In genomic region chr12:108060910-108061309, GRCh38 we compare ENCODE assay signal across 21 cellular contexts.
DNase-seq lines count a peak whose midpoint lies in the region; ATAC-seq and TF ChIP-seq lines count a peak whose summit lies in the region.
"Had no signal": no experiment of that assay in that cellular context is flagged by ENCODE, and none has a peak within 500 bp of the region (broad histone marks: within the 10 kb centered on the region; RNA-seq: fewer than 3 reads in every experiment).

No MANE protein-coding gene starts in this region.

- TF ChIP-seq CTCF in hepatocyte (IDR thresholded peaks at IDR 0.05; ENCODE audit: poor library complexity): no peak
- TF ChIP-seq CTCF in upper lobe of right lung (IDR thresholded peaks at IDR 0.05): no peak
- TF ChIP-seq CTCF in endothelial cell (IDR thresholded peaks at IDR 0.05; ENCODE audit: unreplicated experiment): no peak

- no peaks in the 10 kb centered on the region for H3K4me1 Mint-ChIP-seq in endothelial cell (ENCODE audit: unreplicated experiment)
- H3K4me1 Mint-ChIP-seq: B cell; CD4-positive, CD25-positive, alpha-beta regulatory T cell had no signal

- H3K27ac ChIP-seq in hepatocyte (peak overlapping the region; percentile 65), upper lobe of right lung (no peak overlapping the region)
- H3K27ac ChIP-seq: 22Rv1, BLaER1, C4-2B had no signal

- ATAC-seq in upper lobe of right lung: peak; percentile 20
- no peak for ATAC-seq in GM18511 (IDR thresholded peaks at IDR 0.05; ENCODE audit: unreplicated experiment)
- ATAC-seq: CD8-positive, alpha-beta T cell had no signal

- intact Hi-C loops in upper lobe of right lung (cut with DNase I): no loop called here
- intact Hi-C loops in posterior vena cava (cut with DNase I): no loop called here

- no peaks in the 10 kb centered on the region for H3K9me3 Mint-ChIP-seq in endothelial cell (ENCODE audit: unreplicated experiment)
- H3K9me3 Mint-ChIP-seq: CD8-positive, alpha-beta T cell had no signal

- H3K9me3 ChIP-seq in hepatocyte (ENCODE audit: low read depth) (no peaks in the 10 kb centered on the region), upper lobe of right lung (no peaks in the 10 kb centered on the region)
- H3K9me3 ChIP-seq: BLaER1, Caco-2, HAP-1 had no signal

- H3K27ac Mint-ChIP-seq in endothelial cell (ENCODE audit: unreplicated experiment): no peak overlapping the region
- H3K27ac Mint-ChIP-seq: B cell; CD4-positive, CD25-positive, alpha-beta regulatory T cell; CD8-positive, alpha-beta T cell; HFFc6 had no signal

- no peak overlapping the region for H3K4me3 Mint-ChIP-seq in endothelial cell (ENCODE audit: unreplicated experiment)
- H3K4me3 Mint-ChIP-seq: B cell; CD4-positive, CD25-positive, alpha-beta regulatory T cell; CD8-positive, alpha-beta T cell; HFFc6 had no signal

- no peak overlapping the region for H2AFZ ChIP-seq in hepatocyte

- no peaks in the 10 kb centered on the region for H3K36me3 Mint-ChIP-seq in endothelial cell (ENCODE audit: low read depth, unreplicated experiment)
- H3K36me3 Mint-ChIP-seq: CD4-positive, CD25-positive, alpha-beta regulatory T cell; CD8-positive, alpha-beta T cell had no signal

- H3K27me3 Mint-ChIP-seq in endothelial cell (ENCODE audit: unreplicated experiment): no peaks in the 10 kb centered on the region

- WGBS in hepatocyte (ENCODE audit: low lambda C conversion rate, missing lambda C conversion rate): 62% methylated on average over 1 of the region's 1 CpG

- no peaks in the 10 kb centered on the region for H3K9me2 ChIP-seq in hepatocyte (replicated peaks; ENCODE audit: insufficient read depth)

- H3K4me2 ChIP-seq in hepatocyte: no peak overlapping the region
- H3K4me2 ChIP-seq: BLaER1 had no signal

- no peaks in the 10 kb centered on the region for H3K27me3 ChIP-seq in hepatocyte
- H3K27me3 ChIP-seq in upper lobe of right lung: peaks cover 11% of the 10 kb centered on the region
- H3K27me3 ChIP-seq: BLaER1 had no signal

- DNase-seq in Daoy (ENCODE audit: low read depth) (peak; percentile 25), GM19238 (ENCODE audit: insufficient read length, low spot score) (peak; percentile 6), hepatocyte (ENCODE audit: low spot score) (peak; percentile 47), upper lobe of right lung (no peak), endothelial cell (ENCODE audit: low spot score) (no peak), posterior vena cava (ENCODE audit: low spot score) (no peak)
- DNase-seq: Caco-2; CD4-positive, CD25-positive, alpha-beta regulatory T cell; CD8-positive, alpha-beta T cell; DMS153; DND-41; EL; GDM1; GOT3; HFFc6 had no signal

- H3K79me2 ChIP-seq in hepatocyte: no peaks in the 10 kb centered on the region

- H4K20me1 ChIP-seq in hepatocyte (ENCODE audit: insufficient read depth, poor library complexity, severe bottlenecking): no peaks in the 10 kb centered on the region
- H4K20me1 ChIP-seq: BLaER1 had no signal

- H3K36me3 ChIP-seq in hepatocyte (replicated peaks; ENCODE audit: insufficient read depth, low read depth) (no peaks in the 10 kb centered on the region), upper lobe of right lung (no peaks in the 10 kb centered on the region)
- H3K36me3 ChIP-seq: BLaER1, HAP-1 had no signal

- H3K4me3 ChIP-seq in hepatocyte (no peak overlapping the region), upper lobe of right lung (no peak overlapping the region)
- H3K4me3 ChIP-seq: BLaER1, HAP-1 had no signal

- no peaks in the 10 kb centered on the region for H3K4me1 ChIP-seq in hepatocyte (ENCODE audit: insufficient read depth)
- H3K4me1 ChIP-seq in upper lobe of right lung: no peaks in the 10 kb centered on the region
- H3K4me1 ChIP-seq: BLaER1, Caco-2, HAP-1 had no signal

Comparison
In these comparisons a context has a peak if more than half of its experiments do, and no peak if none do; other contexts are left out.
1. DNase-seq: peak in Daoy (single experiment), GM19238 (single experiment) and hepatocyte (single experiment); none in upper lobe of right lung (single experiment), endothelial cell (single experiment) and posterior vena cava (single experiment).